In genomic region chr14:99832326-99832725, GRCh38 we compare ENCODE assay signal across 1 cellular context.
TF ChIP-seq lines count a peak whose summit lies in the region.

No MANE protein-coding gene starts in this region.

TF ChIP-seq in GM12878, 131 proteins besides CTCF, POLR2A, EP300 and RAD21 (continued from another document):
- TF ChIP-seq ZBTB40 (IDR thresholded peaks at IDR 0.05; ENCODE audit: borderline replicate concordance) = no peak
- no peak for TF ChIP-seq ZNF622 (IDR thresholded peaks at IDR 0.05)
- no peak for TF ChIP-seq ZNF384 (IDR thresholded peaks at IDR 0.05; ENCODE audit: borderline replicate concordance, low read depth, low read length)
- TF ChIP-seq NRF1 (conservative IDR thresholded peaks at IDR 0.05; ENCODE audit: low read depth, low read length) = no peak
- no peak for TF ChIP-seq EED (IDR thresholded peaks at IDR 0.05; ENCODE audit: low read depth)
- TF ChIP-seq TBL1XR1 (IDR thresholded peaks at IDR 0.05; ENCODE audit: low read depth, low read length) = no peak
- TF ChIP-seq ZNF274 (IDR thresholded peaks at IDR 0.05; ENCODE audit: insufficient read depth, insufficient read length) = no peak
- no peak for TF ChIP-seq IKZF2 (IDR thresholded peaks at IDR 0.05)
- TF ChIP-seq CUX1 (IDR thresholded peaks at IDR 0.05; ENCODE audit: insufficient replicate concordance, low read depth, low read length) = no peak
- TF ChIP-seq ZBTB4 (CRISPR knock-in tag; IDR thresholded peaks at IDR 0.05) = no peak
- no peak for TF ChIP-seq CREM (IDR thresholded peaks at IDR 0.05; ENCODE audit: low read depth)
- no peak for TF ChIP-seq SP1 (IDR thresholded peaks at IDR 0.05; ENCODE audit: low read depth, low read length)
- TF ChIP-seq ZBTB11 (CRISPR knock-in tag; IDR thresholded peaks at IDR 0.05) = no peak
- no peak for TF ChIP-seq FOXK2 (IDR thresholded peaks at IDR 0.05)
- no peak for TF ChIP-seq NR2C1 (IDR thresholded peaks at IDR 0.05)
- TF ChIP-seq DPF2 (IDR thresholded peaks at IDR 0.05) = no peak
- TF ChIP-seq LARP7 (IDR thresholded peaks at IDR 0.05) = no peak
